ENCODE assay signal across 22 cellular contexts in genomic region chr2:218644721-218645120, GRCh38. TPM values are rescaled to one million over a fixed set of nuclear protein-coding genes. Genes with fewer than 3 reads are reported as not detected.
DNase-seq lines count a peak whose midpoint lies in the region; ATAC-seq and TF ChIP-seq lines count a peak whose summit lies in the region.
"Had no signal": no experiment of that assay in that cellular context is flagged by ENCODE, and none has a peak within 500 bp of the region (broad histone marks: within the 10 kb centered on the region; RNA-seq: fewer than 3 reads in every experiment).

No MANE protein-coding gene starts in this region.

- intact Hi-C loops in activated CD8-positive, alpha-beta T cell treated with anti-CD3 and anti-CD28 coated beads for 36 hours (cut with micrococcal nuclease), result no loop called here

- H3K9ac ChIP-seq in skeletal muscle satellite cell (ENCODE audit: low read depth, low read length), result peak overlapping the region; percentile 56

- H3K36me3 ChIP-seq in WERI-Rb-1 (peaks cover 93% of the 10 kb centered on the region), hepatocyte (replicated peaks; ENCODE audit: insufficient read depth, low read depth) (no peaks in the 10 kb centered on the region), skeletal muscle satellite cell (ENCODE audit: insufficient read depth, low read length) (peaks cover 75% of the 10 kb centered on the region)

- POLR2A ChIA-PET in activated CD8-positive, alpha-beta T cell treated with anti-CD3 and anti-CD28 coated beads, Interleukin-2, amount 10 ng/mL, durations not matched to agents 7 days and 5 days (lab: Charles Lee), result no interaction called here
- POLR2A ChIA-PET in activated CD8-positive, alpha-beta T cell treated with anti-CD3 and anti-CD28 coated beads for 36 hours (lab: Charles Lee), result interaction anchor here (0.8 to 3.3 kb wide), 2 partner anchors 10 to 14 kb away, joined by 3 to 12 read pairs; partner anchors contain the start of genes BCS1L and ZNF142

- no peak for DNase-seq in activated CD8-positive, alpha-beta T cell treated with anti-CD3 and anti-CD28 coated beads, Interleukin-2, amount 10 ng/mL, durations not matched to agents 7 days and 5 days
- no peak for DNase-seq in activated CD8-positive, alpha-beta T cell treated with anti-CD3 and anti-CD28 coated beads for 36 hours
- DNase-seq in WERI-Rb-1 (no peak), hepatocyte (ENCODE audit: low spot score) (no peak), NCI-H2029 treated with DMSO at 0.1 percent for 48 hours (lab: John Stamatoyannopoulos, UW) (no peak), NCI-H1417 (lab: John Stamatoyannopoulos, UW) (no peak)
- DNase-seq: 8988T; activated CD4-positive, CD25-positive, alpha-beta regulatory T cell; activated CD8-positive, alpha-beta memory T cell treated with anti-CD3 and anti-CD28 coated beads, Interleukin-2, amount 10 ng/mL, durations not matched to agents 7 days and 5 days; activated effector memory CD4-positive, alpha-beta T cell treated with anti-CD3 and anti-CD28 coated beads, Interleukin-2, amount 50 U/mL, for 16 hours; DMS53; H7; immature natural killer cell; mesendoderm; MG63; NCI-H2029; NCI-H446 treated with DMSO at 0.1 percent for 48 hours; stimulated activated naive CD4-positive, alpha-beta T cell treated with Interleukin-2 at 50 U/mL for 16 hours had no signal

- H3K9me3 ChIP-seq in WERI-Rb-1 (ENCODE audit: severe bottlenecking) (no peaks in the 10 kb centered on the region), hepatocyte (ENCODE audit: low read depth) (no peaks in the 10 kb centered on the region), skeletal muscle satellite cell (replicated peaks; ENCODE audit: low read length) (no peaks in the 10 kb centered on the region)
- H3K9me3 ChIP-seq: MG63, SJSA1 had no signal

- no peaks in the 10 kb centered on the region for H4K20me1 ChIP-seq in hepatocyte (ENCODE audit: insufficient read depth, poor library complexity, severe bottlenecking)

- no peak overlapping the region for H3K4me3 Mint-ChIP-seq in activated CD8-positive, alpha-beta T cell treated with anti-CD3 and anti-CD28 coated beads, Interleukin-2, amount 10 ng/mL, durations not matched to agents 7 days and 5 days
- H3K4me3 Mint-ChIP-seq in activated CD8-positive, alpha-beta T cell treated with anti-CD3 and anti-CD28 coated beads for 36 hours, result no peak overlapping the region
- H3K4me3 Mint-ChIP-seq: activated CD8-positive, alpha-beta memory T cell treated with anti-CD3 and anti-CD28 coated beads, Interleukin-2, amount 10 ng/mL, durations not matched to agents 7 days and 5 days; immature natural killer cell; natural killer cell treated with Interleukin-12 subunit alpha and Interleukin-12 subunit beta and Interleukin-15 and Interleukin-18, amount 100 ng/mL, for 72 hours had no signal

- H3K4me3 ChIP-seq in WERI-Rb-1 (ENCODE audit: low read depth, low read length) (no peak overlapping the region), hepatocyte (no peak overlapping the region), skeletal muscle satellite cell (ENCODE audit: low read length) (no peak overlapping the region)
- H3K4me3 ChIP-seq: MG63, SJSA1 had no signal

- H3K4me2 ChIP-seq in hepatocyte (no peak overlapping the region), skeletal muscle satellite cell (ENCODE audit: low read length) (no peak overlapping the region)

- H3K4me1 ChIP-seq in hepatocyte (ENCODE audit: insufficient read depth), result no peaks in the 10 kb centered on the region
- H3K4me1 ChIP-seq in skeletal muscle satellite cell (ENCODE audit: control insufficient read depth, insufficient read depth, low read length), result peaks cover 10% of the 10 kb centered on the region
- H3K4me1 ChIP-seq: SJSA1 had no signal

- no peaks in the 10 kb centered on the region for H3K9me3 Mint-ChIP-seq in activated CD8-positive, alpha-beta T cell treated with anti-CD3 and anti-CD28 coated beads, Interleukin-2, amount 10 ng/mL, durations not matched to agents 7 days and 5 days (ENCODE audit: insufficient read depth)
- no peaks in the 10 kb centered on the region for H3K9me3 Mint-ChIP-seq in activated CD8-positive, alpha-beta T cell treated with anti-CD3 and anti-CD28 coated beads for 36 hours
- H3K9me3 Mint-ChIP-seq: immature natural killer cell; natural killer cell treated with Interleukin-12 subunit alpha and Interleukin-12 subunit beta and Interleukin-15 and Interleukin-18, amount 100 ng/mL, for 72 hours had no signal

- peaks cover 5% of the 10 kb centered on the region for H3K79me2 ChIP-seq in hepatocyte

- TF ChIP-seq CTCF in activated CD8-positive, alpha-beta T cell treated with anti-CD3 and anti-CD28 coated beads for 36 hours (IDR thresholded peaks at IDR 0.05), result no peak
- 0 out of 2 replicates have a peak, but pooled peaks have one; percentile 11 for TF ChIP-seq CTCF in WERI-Rb-1 (IDR thresholded peaks at IDR 0.05; ENCODE audit: low read depth, low read length)
- TF ChIP-seq CTCF in hepatocyte (IDR thresholded peaks at IDR 0.05; ENCODE audit: poor library complexity), result no peak

- H3K27ac ChIP-seq in WERI-Rb-1, result no peak overlapping the region
- peak overlapping the region; percentile 33 for H3K27ac ChIP-seq in hepatocyte
- H3K27ac ChIP-seq: SJSA1 had no signal

- peaks cover 68% of the 10 kb centered on the region for H3K36me3 Mint-ChIP-seq in activated CD8-positive, alpha-beta T cell treated with anti-CD3 and anti-CD28 coated beads, Interleukin-2, amount 10 ng/mL, durations not matched to agents 7 days and 5 days (ENCODE audit: low read depth)
- peaks cover 56% of the 10 kb centered on the region for H3K36me3 Mint-ChIP-seq in activated CD8-positive, alpha-beta T cell treated with anti-CD3 and anti-CD28 coated beads for 36 hours (ENCODE audit: low read depth)

- no peaks in the 10 kb centered on the region for H3K9me2 ChIP-seq in hepatocyte (replicated peaks; ENCODE audit: insufficient read depth)

- H2AFZ ChIP-seq in hepatocyte, result no peak overlapping the region

- ATAC-seq in activated CD8-positive, alpha-beta T cell treated with anti-CD3 and anti-CD28 coated beads, Interleukin-2, amount 10 ng/mL, durations not matched to agents 7 days and 5 days, result no peak
- ATAC-seq in activated CD8-positive, alpha-beta T cell treated with anti-CD3 and anti-CD28 coated beads for 36 hours, result no peak
- ATAC-seq in HG03280 (IDR thresholded peaks at IDR 0.05; ENCODE audit: unreplicated experiment), result no peak
- ATAC-seq: natural killer cell treated with Interleukin-12 subunit alpha and Interleukin-12 subunit beta and Interleukin-15 and Interleukin-18, amount 100 ng/mL, for 72 hours had no signal

- H3K27me3 Mint-ChIP-seq in activated CD8-positive, alpha-beta T cell treated with anti-CD3 and anti-CD28 coated beads, Interleukin-2, amount 10 ng/mL, durations not matched to agents 7 days and 5 days (ENCODE audit: low read depth), result no peaks in the 10 kb centered on the region
- H3K27me3 Mint-ChIP-seq in activated CD8-positive, alpha-beta T cell treated with anti-CD3 and anti-CD28 coated beads for 36 hours, result no peaks in the 10 kb centered on the region
- H3K27me3 Mint-ChIP-seq: activated CD8-positive, alpha-beta memory T cell treated with anti-CD3 and anti-CD28 coated beads, Interleukin-2, amount 10 ng/mL, durations not matched to agents 7 days and 5 days; natural killer cell treated with Interleukin-12 subunit alpha and Interleukin-12 subunit beta and Interleukin-15 and Interleukin-18, amount 100 ng/mL, for 72 hours had no signal

- peak overlapping the region; percentile 22 for H3K27ac Mint-ChIP-seq in activated CD8-positive, alpha-beta T cell treated with anti-CD3 and anti-CD28 coated beads, Interleukin-2, amount 10 ng/mL, durations not matched to agents 7 days and 5 days
- no peak overlapping the region for H3K27ac Mint-ChIP-seq in activated CD8-positive, alpha-beta T cell treated with anti-CD3 and anti-CD28 coated beads for 36 hours
- H3K27ac Mint-ChIP-seq: activated CD8-positive, alpha-beta memory T cell treated with anti-CD3 and anti-CD28 coated beads, Interleukin-2, amount 10 ng/mL, durations not matched to agents 7 days and 5 days; natural killer cell treated with Interleukin-12 subunit alpha and Interleukin-12 subunit beta and Interleukin-15 and Interleukin-18, amount 100 ng/mL, for 72 hours had no signal

- CTCF ChIA-PET in activated CD8-positive, alpha-beta T cell treated with anti-CD3 and anti-CD28 coated beads, Interleukin-2, amount 10 ng/mL, durations not matched to agents 7 days and 5 days (lab: Charles Lee), result interaction anchor here (1.3 kb wide), 1 partner anchor 203 kb away, joined by 3 read pairs; no protein-coding TSS in a partner anchor
- CTCF ChIA-PET in activated CD8-positive, alpha-beta T cell treated with anti-CD3 and anti-CD28 coated beads for 36 hours (lab: Charles Lee), result interaction anchor here (1.2 kb wide), 1 partner anchor 208 kb away, joined by 3 read pairs; no protein-coding TSS in a partner anchor

- H3K4me1 Mint-ChIP-seq in activated CD8-positive, alpha-beta T cell treated with anti-CD3 and anti-CD28 coated beads, Interleukin-2, amount 10 ng/mL, durations not matched to agents 7 days and 5 days (ENCODE audit: low read depth), result peaks cover 3% of the 10 kb centered on the region
- H3K4me1 Mint-ChIP-seq in activated CD8-positive, alpha-beta T cell treated with anti-CD3 and anti-CD28 coated beads for 36 hours (ENCODE audit: low read depth), result peaks cover 10% of the 10 kb centered on the region

- no peaks in the 10 kb centered on the region for H3K27me3 ChIP-seq in WERI-Rb-1 (ENCODE audit: insufficient read depth, low read depth, severe bottlenecking)
- H3K27me3 ChIP-seq in hepatocyte, result no peaks in the 10 kb centered on the region
- H3K27me3 ChIP-seq in skeletal muscle satellite cell (ENCODE audit: control insufficient read depth, insufficient read depth, low read length), result no peaks in the 10 kb centered on the region
- H3K27me3 ChIP-seq: MG63, SJSA1 had no signal

- WGBS in hepatocyte (ENCODE audit: low lambda C conversion rate, missing lambda C conversion rate), result 87% methylated on average over 11 of the region's 11 CpGs

RNA-seq across cellular contexts. Expression of gene ZNF142, which starts 14.7 kb away (rescaled TPM):
- 10 to 100 TPM; 49.2 to 53.1 TPM for total RNA-seq in activated CD8-positive, alpha-beta T cell treated with anti-CD3 and anti-CD28 coated beads, Interleukin-2, amount 10 ng/mL, durations not matched to agents 7 days and 5 days
- 10 to 100 TPM; 30.4 to 33.7 TPM for total RNA-seq in activated CD8-positive, alpha-beta T cell treated with anti-CD3 and anti-CD28 coated beads for 36 hours
- 5.4 and 6.0 TPM in 2 replicates for total RNA-seq in hepatocyte
- 7.7 and 8.9 TPM in 2 replicates for polyA plus RNA-seq in hepatocyte
- total RNA-seq in skeletal muscle satellite cell (2012; rRNA removed), result 10.4 and 14.6 TPM in 2 replicates

RNA-seq across cellular contexts. Expression of gene BCS1L, which starts 14.8 kb away (rescaled TPM):
- total RNA-seq in activated CD8-positive, alpha-beta T cell treated with anti-CD3 and anti-CD28 coated beads, Interleukin-2, amount 10 ng/mL, durations not matched to agents 7 days and 5 days, result 10 to 100 TPM; 50.1 to 50.5 TPM
- total RNA-seq in activated CD8-positive, alpha-beta T cell treated with anti-CD3 and anti-CD28 coated beads for 36 hours, result 10 to 100 TPM; 69.6 to 76.3 TPM
- 21.6 and 24.3 TPM in 2 replicates for total RNA-seq in hepatocyte
- polyA plus RNA-seq in hepatocyte, result 48.1 and 58.3 TPM in 2 replicates
- total RNA-seq in skeletal muscle satellite cell (2012; rRNA removed), result 39.8 and 57.2 TPM in 2 replicates

RNA-seq across cellular contexts. Expression of gene RNF25, which starts 27.1 kb away (rescaled TPM):
- 10 to 100 TPM; 19.0 to 25.8 TPM for total RNA-seq in activated CD8-positive, alpha-beta T cell treated with anti-CD3 and anti-CD28 coated beads, Interleukin-2, amount 10 ng/mL, durations not matched to agents 7 days and 5 days
- 10 to 100 TPM; 14.7 to 17.0 TPM for total RNA-seq in activated CD8-positive, alpha-beta T cell treated with anti-CD3 and anti-CD28 coated beads for 36 hours
- 21.0 and 25.9 TPM in 2 replicates for total RNA-seq in hepatocyte
- polyA plus RNA-seq in hepatocyte, result 32.4 and 32.7 TPM in 2 replicates
- 31.7 and 31.9 TPM in 2 replicates for total RNA-seq in skeletal muscle satellite cell (2012; rRNA removed)

RNA-seq across cellular contexts. Expression of gene STK36, which starts 27.2 kb away (rescaled TPM):
- total RNA-seq in activated CD8-positive, alpha-beta T cell treated with anti-CD3 and anti-CD28 coated beads, Interleukin-2, amount 10 ng/mL, durations not matched to agents 7 days and 5 days, result 10 to 100 TPM; 12.1 to 15.2 TPM
- total RNA-seq in activated CD8-positive, alpha-beta T cell treated with anti-CD3 and anti-CD28 coated beads for 36 hours, result 10 to 100 TPM; 11.6 to 14.9 TPM
- total RNA-seq in hepatocyte, result 14.4 and 29.9 TPM in 2 replicates
- polyA plus RNA-seq in hepatocyte, result 37.2 and 42.7 TPM in 2 replicates
- total RNA-seq in skeletal muscle satellite cell (2012; rRNA removed), result 12.7 and 14.2 TPM in 2 replicates

RNA-seq across cellular contexts. Expression of gene PLCD4, which starts 37.0 kb away (rescaled TPM):
- total RNA-seq in activated CD8-positive, alpha-beta T cell treated with anti-CD3 and anti-CD28 coated beads, Interleukin-2, amount 10 ng/mL, durations not matched to agents 7 days and 5 days, result under 1 TPM; 0.26 to 0.32 TPM
- total RNA-seq in activated CD8-positive, alpha-beta T cell treated with anti-CD3 and anti-CD28 coated beads for 36 hours, result under 1 TPM; 0.34 to 0.49 TPM
- 0.52 and 1.7 TPM in 2 replicates for total RNA-seq in hepatocyte
- polyA plus RNA-seq in hepatocyte, result 0.65 and 1.0 TPM in 2 replicates
- 1.8 and 3.1 TPM in 2 replicates for total RNA-seq in skeletal muscle satellite cell (2012; rRNA removed)
- total RNA-seq: H7, SJSA1 had no signal
